Comparison of ENCODE assay signal across 11 cellular contexts in the genomic region with DNA sequence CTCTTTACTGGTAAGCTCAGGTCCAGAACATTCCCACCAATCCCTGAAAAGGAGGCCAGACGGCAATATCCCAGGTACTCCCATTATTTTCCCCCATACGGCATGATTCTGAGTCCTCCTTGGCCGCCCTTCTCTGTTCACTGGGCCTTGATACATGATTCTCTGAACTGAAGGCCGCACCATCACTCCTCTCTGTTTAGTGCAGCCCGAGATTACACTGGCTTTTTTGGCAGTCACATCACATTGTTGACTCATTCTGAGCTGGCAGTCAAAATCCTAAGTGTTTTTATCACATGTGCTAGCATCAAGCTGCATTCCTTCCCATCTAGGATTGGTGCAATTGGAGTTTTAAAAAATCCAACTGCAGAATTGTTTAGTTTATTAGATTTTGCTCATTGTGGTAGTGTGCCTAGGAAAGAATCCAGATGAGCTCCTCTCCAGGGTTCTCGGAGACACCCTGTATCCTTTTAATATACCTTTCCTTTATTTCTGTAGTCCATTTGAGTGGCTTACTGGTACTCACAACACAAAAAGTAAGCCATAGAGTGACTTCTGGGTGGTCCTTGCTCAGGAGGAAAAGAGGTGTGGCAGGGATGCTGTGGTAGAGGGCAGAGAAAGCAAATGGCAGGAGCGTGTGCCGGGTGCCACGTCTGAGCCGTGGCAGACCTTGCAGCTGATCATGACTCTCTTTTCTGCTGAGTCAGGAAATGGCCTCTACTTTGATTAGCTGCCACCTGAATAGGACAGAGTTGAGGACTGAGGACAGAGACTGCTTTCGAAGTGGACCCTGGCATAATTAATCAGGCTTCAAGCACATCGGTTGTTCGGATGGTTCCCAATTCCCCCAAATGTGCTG.
DNase-seq lines count a peak whose midpoint lies in the region; ATAC-seq and TF ChIP-seq lines count a peak whose summit lies in the region.
"Had no signal": no experiment of that assay in that cellular context is flagged by ENCODE, and none has a peak within 500 bp of the region (broad histone marks: within the 10 kb centered on the region; RNA-seq: fewer than 3 reads in every experiment).

No MANE protein-coding gene starts in this region.

- H3K36me3 ChIP-seq in BE2C, result no peaks in the 10 kb centered on the region
- H3K36me3 ChIP-seq: neutrophil had no signal

- TF ChIP-seq CTCF in BE2C (IDR thresholded peaks at IDR 0.05; ENCODE audit: low read depth, low read length) (no peak), fibroblast of the aortic adventitia (IDR thresholded peaks at IDR 0.05; ENCODE audit: insufficient read depth, low read length) (no peak)

- no peak overlapping the region for H3K4me3 ChIP-seq in BE2C (ENCODE audit: low read depth, low read length)
- no peak overlapping the region for H3K4me3 ChIP-seq in fibroblast of the aortic adventitia (ENCODE audit: low read depth, low read length)

- no peak for ATAC-seq in HG03442 (IDR thresholded peaks at IDR 0.05; ENCODE audit: unreplicated experiment)

- no peaks in the 10 kb centered on the region for H3K9me3 ChIP-seq in BE2C
- H3K9me3 ChIP-seq: neutrophil had no signal

- H3K4me1 ChIP-seq in BE2C, result peaks cover 12% of the 10 kb centered on the region

- DNase-seq in BE2C (peak; percentile 21), RKO (ENCODE audit: low spot score) (peak; percentile 73), fibroblast of the aortic adventitia (ENCODE audit: low read depth) (peak; percentile 98), pons (ENCODE audit: low spot score) (peak; percentile 21), NCI-H187 treated with DMSO at 0.1 percent for 48 hours (lab: John Stamatoyannopoulos, UW) (no peak), SK-N-DZ (ENCODE audit: low spot score) (no peak), cerebellar nuclear complex (lab: John Stamatoyannopoulos, UW) (no peak)
- DNase-seq: effector CD8-positive, alpha-beta T cell; NCI-H2107 had no signal

- H3K27me3 ChIP-seq in BE2C, result no peaks in the 10 kb centered on the region

Comparison
In these comparisons a context has a peak if more than half of its experiments do, and no peak if none do; other contexts are left out.
1. DNase-seq: peak in BE2C (single experiment), RKO (single experiment), fibroblast of the aortic adventitia (single experiment) and pons (single experiment); none in NCI-H187 treated with DMSO at 0.1 percent for 48 hours (single experiment), SK-N-DZ (single experiment) and cerebellar nuclear complex (0 of 2).